ENCODE assay signal across 13 cellular contexts in the genomic region with DNA sequence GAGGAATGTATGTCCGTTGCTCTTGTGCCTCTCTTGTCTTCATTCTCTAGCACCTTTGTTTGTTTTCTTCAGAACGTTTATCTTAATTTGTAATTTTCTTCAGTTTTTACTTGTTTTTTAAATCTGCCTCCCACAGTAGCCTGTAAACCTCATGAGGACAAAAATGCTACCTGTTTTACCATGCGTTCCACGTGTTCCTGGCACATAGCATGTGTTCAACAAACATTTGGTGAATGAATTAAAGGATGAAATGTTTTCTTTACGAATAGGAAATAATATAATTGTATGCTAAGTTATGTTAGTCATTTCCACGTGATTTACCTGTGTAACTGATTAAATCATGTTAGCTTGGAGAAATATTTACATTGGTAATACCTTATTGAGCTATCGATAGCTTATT. TPM values are rescaled to one million over a fixed set of nuclear protein-coding genes. Genes with fewer than 3 reads are reported as not detected.
DNase-seq lines count a peak whose midpoint lies in the region; ATAC-seq, FAIRE-seq and TF ChIP-seq lines count a peak whose summit lies in the region.
"Had no signal": no experiment of that assay in that cellular context is flagged by ENCODE, and none has a peak within 500 bp of the region (broad histone marks: within the 10 kb centered on the region; RNA-seq: fewer than 3 reads in every experiment).

No MANE protein-coding gene starts in this region.

- FAIRE-seq in GM12891 (lab: Jason Lieb, UNC) = peak; percentile 35
- FAIRE-seq: GM19239 had no signal

- H4K20me1 ChIP-seq in neural cell (ENCODE audit: insufficient read depth) = no peaks in the 10 kb centered on the region

- H3K9me3 ChIP-seq in duodenal mucosa (ENCODE audit: control insufficient read depth in 1 of 2, low read length in 2 of 2) (peaks cover 3 to 14% of the 10 kb centered on the region in 2 donors), neural cell (ENCODE audit: low read length) (peaks cover 5% of the 10 kb centered on the region)

- TF ChIP-seq POLR2A in GM12891 (IDR thresholded peaks at IDR 0.05; ENCODE audit: low read depth, low read length) (no peak), NB4 (IDR thresholded peaks at IDR 0.05; ENCODE audit: extremely low read depth, insufficient read length) (no peak)

- no peak for DNase-seq in GM12891 (ENCODE audit: insufficient read length, low spot score)
- no peak for DNase-seq in NB4 (ENCODE audit: low read depth)
- no peak for DNase-seq in central memory CD4-positive, alpha-beta T cell
- no peak for DNase-seq in NCI-H345 (lab: John Stamatoyannopoulos, UW)
- DNase-seq: activated CD4-positive, CD25-positive, alpha-beta regulatory T cell treated with anti-CD3 and anti-CD28 coated beads, Interleukin-2, amount 50 U/mL, for 72 hours; head of caudate nucleus; stimulated activated CD4-positive, alpha-beta T cell treated with anti-CD3 and anti-CD28 coated beads, Interleukin-4, amount 100 ng/mL, for 4 hours; upper lobe of right lung had no signal

- no peak for ATAC-seq in HG02571 (IDR thresholded peaks at IDR 0.05; ENCODE audit: unreplicated experiment)
- ATAC-seq in GM21367 (IDR thresholded peaks at IDR 0.05; ENCODE audit: unreplicated experiment) = no peak
- ATAC-seq: upper lobe of right lung had no signal

- H3K36me3 ChIP-seq in duodenal mucosa (ENCODE audit: control insufficient read depth in 1 of 2, insufficient read depth in 2 of 2, low read length in 2 of 2) (peaks cover 10 to 15% of the 10 kb centered on the region in 2 donors), neural cell (ENCODE audit: insufficient read depth, low read length) (no peaks in the 10 kb centered on the region)

- H3K79me2 ChIP-seq in neural cell (replicated peaks; ENCODE audit: insufficient read depth, low read length) = peaks cover 69% of the 10 kb centered on the region

- peak overlapping the region; percentile 93 for H3K4me3 ChIP-seq in NB4 (ENCODE audit: low read depth, low read length)
- peak overlapping the region; percentile 90 to 98 for H3K4me3 ChIP-seq in duodenal mucosa (ENCODE audit: low read depth in 1 of 2, low read length in 2 of 2)
- H3K4me3 ChIP-seq in neural cell (ENCODE audit: low read length) = peak overlapping the region; percentile 93

- peak overlapping the region; percentile 76 for H3K4me2 ChIP-seq in neural cell (ENCODE audit: low read length)

- H3K4me1 ChIP-seq in duodenal mucosa (ENCODE audit: control insufficient read depth in 1 of 2, insufficient read depth in 2 of 2, low read length in 2 of 2) = peaks cover 21% of the 10 kb centered on the region in 2 donors

- TF ChIP-seq CTCF in NB4 (IDR thresholded peaks at IDR 0.05; ENCODE audit: low read depth, low read length) (no peak), neural cell (IDR thresholded peaks at IDR 0.05; ENCODE audit: poor library complexity, severe bottlenecking) (no peak)

- no peaks in the 10 kb centered on the region for H3K27me3 ChIP-seq in duodenal mucosa (ENCODE audit: control insufficient read depth in 1 of 2, insufficient read depth in 2 of 2, low read length in 2 of 2)
- no peaks in the 10 kb centered on the region for H3K27me3 ChIP-seq in neural cell (ENCODE audit: insufficient read depth, low read depth, low read length)
- H3K27me3 ChIP-seq: upper lobe of right lung had no signal

- H3K27ac ChIP-seq in duodenal mucosa (ENCODE audit: low read depth, low read length) (no peak overlapping the region), neural cell (ENCODE audit: low read length) (no peak overlapping the region)
- H3K27ac ChIP-seq: upper lobe of right lung had no signal

- TF ChIP-seq EP300 in neural cell (conservative IDR thresholded peaks at IDR 0.05; ENCODE audit: poor library complexity, severe bottlenecking) = no peak

- no peak for TF ChIP-seq RAD21 in neural cell (conservative IDR thresholded peaks at IDR 0.05)

- no peak overlapping the region for H2AFZ ChIP-seq in neural cell (ENCODE audit: low read depth, low read length)

- H3K9me2 ChIP-seq in neural cell (ENCODE audit: insufficient read depth, low read length) = no peaks in the 10 kb centered on the region

- no peak overlapping the region for H3K9ac ChIP-seq in duodenal mucosa (ENCODE audit: low read depth in 1 of 2, low read length in 2 of 2)
- no peak overlapping the region for H3K9ac ChIP-seq in neural cell (ENCODE audit: low read length)

- no peaks in the 10 kb centered on the region for H3F3A ChIP-seq in neural cell (ENCODE audit: insufficient read depth, low read length, poor library complexity, severe bottlenecking)

TF ChIP-seq in GM12891, 5 proteins besides CTCF, POLR2A, EP300 and RAD21:
- TF ChIP-seq SPI1 (IDR thresholded peaks at IDR 0.05; ENCODE audit: low read depth, low read length) (no peak), TAF1 (IDR thresholded peaks at IDR 0.05; ENCODE audit: low read depth, low read length) (no peak), PAX5 (IDR thresholded peaks at IDR 0.05; ENCODE audit: insufficient read depth, low read length, severe bottlenecking) (no peak), POLR2AphosphoS5 (IDR thresholded peaks at IDR 0.05; ENCODE audit: low read depth, low read length) (no peak), POU2F2 (IDR thresholded peaks at IDR 0.05; ENCODE audit: low read depth, low read length) (no peak)
TF ChIP-seq in GM12891: peak in this region for 0.

TF ChIP-seq in neural cell, 6 proteins besides CTCF, POLR2A, EP300 and RAD21:
- no peak for TF ChIP-seq SMC3 (conservative IDR thresholded peaks at IDR 0.05; ENCODE audit: poor library complexity)
- no peak for TF ChIP-seq EZH2 (IDR thresholded peaks at IDR 0.05; ENCODE audit: borderline replicate concordance, insufficient read depth, low read length, poor library complexity, severe bottlenecking)
- TF ChIP-seq REST (IDR thresholded peaks at IDR 0.05; ENCODE audit: borderline replicate concordance) = no peak
- no peak for TF ChIP-seq TAF1 (IDR thresholded peaks at IDR 0.05; ENCODE audit: low read depth)
- no peak for TF ChIP-seq POLR2AphosphoS5 (IDR thresholded peaks at IDR 0.05)
- TF ChIP-seq MXI1 (conservative IDR thresholded peaks at IDR 0.05; ENCODE audit: poor library complexity, severe bottlenecking) = no peak

RNA-seq across cellular contexts. Expression of gene RBM33, which starts 2.2 kb away (rescaled TPM):
- polyA plus RNA-seq in GM12891 (2012; ENCODE audit: low read depth, missing spikeins) = 26.2 TPM
- 53.2 and 53.9 TPM in 2 replicates for polyA plus RNA-seq in neural cell
- polyA minus RNA-seq in neural cell = 62.8 and 88.3 TPM in 2 replicates
